ENCODE assay signal across 6 cellular contexts in the genomic region with DNA sequence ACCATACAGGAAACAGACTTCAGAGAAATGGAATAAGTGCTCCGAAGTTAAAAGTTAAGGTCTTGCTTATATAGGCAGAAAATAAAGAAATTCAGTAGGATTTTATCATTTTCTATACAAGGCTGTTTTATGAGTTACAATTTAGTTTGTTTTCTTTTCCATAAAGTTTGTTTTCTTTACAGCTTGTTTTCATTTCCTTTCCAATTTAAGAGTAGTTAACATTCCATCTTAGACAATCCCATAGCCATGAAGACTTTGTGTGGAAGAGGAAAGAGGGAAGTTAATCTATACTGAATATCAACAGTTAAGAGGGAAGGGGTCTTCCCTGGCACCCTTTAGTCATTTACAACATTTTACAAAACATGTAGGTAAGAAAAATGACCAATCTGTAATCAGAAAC.
"Had no signal": no experiment of that assay in that cellular context is flagged by ENCODE, and none has a peak within 500 bp of the region (broad histone marks: within the 10 kb centered on the region; RNA-seq: fewer than 3 reads in every experiment).

No MANE protein-coding gene starts in this region.

- H3K4me2 ChIP-seq: KMS-11 had no signal

- H3K27ac ChIP-seq: HL-60, KMS-11 had no signal

- H3K4me3 ChIP-seq: K562 had no signal

- H3K9ac ChIP-seq: KMS-11 had no signal

- ATAC-seq: HepG2, K562 had no signal

- DNase-seq: KBM-7, KG1 had no signal
